In genomic region chr11:94132152-94132558, GRCh38 we compare ENCODE assay signal across 12 cellular contexts. TPM values are rescaled to one million over a fixed set of nuclear protein-coding genes. Genes with fewer than 3 reads are reported as not detected.
DNase-seq lines count a peak whose midpoint lies in the region; ATAC-seq and TF ChIP-seq lines count a peak whose summit lies in the region.
"Had no signal": no experiment of that assay in that cellular context is flagged by ENCODE, and none has a peak within 500 bp of the region (broad histone marks: within the 10 kb centered on the region; RNA-seq: fewer than 3 reads in every experiment).

No MANE protein-coding gene starts in this region.

- intact Hi-C loops in PC-3 (cut with micrococcal nuclease) (loop anchor here (5.0 kb wide), 1 partner anchor 195 kb away; no protein-coding TSS in a partner anchor), esophagus squamous epithelium (cut with DNase I) (no loop called here)

- H3K23ac ChIP-seq in trophoblast cell (ENCODE audit: low read length) = no peak overlapping the region

- DNase-seq in Daoy (ENCODE audit: low read depth) (peak; percentile 89), PC-3 (peak; percentile 90), esophagus squamous epithelium (lab: John Stamatoyannopoulos, UW) (no peak), trophoblast cell (peak; percentile 88 to 90), HEK293T (ENCODE audit: extremely low spot score) (no peak), HUDEP-2 (lab: John Stamatoyannopoulos, UW; ENCODE audit: unreplicated experiment in 76 of 76) (no peak), activated gamma-delta T cell treated with Interleukin-2 at 50 U/mL for 16 hours (no peak)
- DNase-seq: activated gamma-delta T cell, DMS153, Kasumi-1, NCI-H82 had no signal

- H3K27ac ChIP-seq in PC-3 (ENCODE audit: low read length) (peak overlapping the region; percentile 8), esophagus squamous epithelium (peak overlapping the region in 3 of 4 donors; percentile 91 to 98 (median 94)), trophoblast cell (ENCODE audit: low read depth, low read length) (no peak overlapping the region)

- no peak for TF ChIP-seq POLR2A in esophagus squamous epithelium (IDR thresholded peaks at IDR 0.05)

- no peak overlapping the region for H2BK5ac ChIP-seq in trophoblast cell (ENCODE audit: low read depth, low read length, poor library complexity)

- no peak overlapping the region for H4K12ac ChIP-seq in trophoblast cell (ENCODE audit: low read depth, low read length)

- H4K91ac ChIP-seq in trophoblast cell (ENCODE audit: low read depth, low read length) = no peak overlapping the region

- peaks cover 58% of the 10 kb centered on the region for H4K20me1 ChIP-seq in PC-3 (ENCODE audit: low read length)

- H3K27me3 ChIP-seq in PC-3 (ENCODE audit: low read length) (no peaks in the 10 kb centered on the region), esophagus squamous epithelium (no peaks in the 10 kb centered on the region), trophoblast cell (ENCODE audit: insufficient read depth, low read length) (no peaks in the 10 kb centered on the region)

- CTCF ChIA-PET in PC-3 (lab: Charles Lee) = no interaction called here
- CTCF ChIA-PET in HEK293T (lab: Yijun Ruan, JAX) = interaction anchor here (0.6 to 0.8 kb wide), 3 partner anchors 27 to 1381 kb away, joined by 3 to 7 read pairs (median 3); no protein-coding TSS in a partner anchor

- POLR2A ChIA-PET in PC-3 (lab: Charles Lee; ENCODE audit: unreplicated experiment) = no interaction called here
- POLR2A ChIA-PET in HEK293T (lab: Yijun Ruan, JAX) = interaction anchor here (1.0 kb wide), 1 partner anchor 21 kb away, joined by 3 read pairs; no protein-coding TSS in a partner anchor

- H3K4me2 ChIP-seq in PC-3 (ENCODE audit: low read length) = peak overlapping the region; percentile 92
- H3K4me2 ChIP-seq in trophoblast cell (ENCODE audit: low read length) = no peak overlapping the region

- H3K4me3 ChIP-seq in PC-3 (ENCODE audit: low read length) (peak overlapping the region; percentile 94; the same call in 1 of the 2 replicates), esophagus squamous epithelium (no peak overlapping the region), trophoblast cell (ENCODE audit: low read depth, low read length) (no peak overlapping the region)

- H3K79me1 ChIP-seq in trophoblast cell (ENCODE audit: low read length) = peaks cover 12% of the 10 kb centered on the region

- TF ChIP-seq CTCF in PC-3 (conservative IDR thresholded peaks at IDR 0.05; ENCODE audit: low read depth, low read length) (no peak), esophagus squamous epithelium (IDR thresholded peaks at IDR 0.05) (no peak)

- H3K14ac ChIP-seq in trophoblast cell (ENCODE audit: low read length) = no peak overlapping the region

- H3K9me3 ChIP-seq in PC-3 (ENCODE audit: low read length) (no peaks in the 10 kb centered on the region), esophagus squamous epithelium (no peaks in the 10 kb centered on the region), trophoblast cell (ENCODE audit: insufficient read depth, low read depth, low read length) (no peaks in the 10 kb centered on the region)

- H2BK120ac ChIP-seq in trophoblast cell (ENCODE audit: insufficient read depth, low read length, poor library complexity) = no peak overlapping the region

- no peak; the same call in 1 of the 2 replicates for ATAC-seq in PC-3
- no peak for ATAC-seq in HG03439 (IDR thresholded peaks at IDR 0.05; ENCODE audit: unreplicated experiment)

- H2AK5ac ChIP-seq in trophoblast cell (ENCODE audit: low read length) = no peak overlapping the region

- no peak overlapping the region for H2AFZ ChIP-seq in PC-3 (ENCODE audit: low read length)
- no peak overlapping the region for H2AFZ ChIP-seq in trophoblast cell (ENCODE audit: insufficient read depth, low read length, poor library complexity)

- H3K4ac ChIP-seq in trophoblast cell (ENCODE audit: low read depth, low read length) = no peak overlapping the region

- no peak overlapping the region for H3K18ac ChIP-seq in trophoblast cell (ENCODE audit: low read length)

- H4K8ac ChIP-seq in trophoblast cell (ENCODE audit: low read depth, low read length) = no peak overlapping the region

- H3K9ac ChIP-seq in PC-3 (ENCODE audit: low read length) (no peak overlapping the region), trophoblast cell (ENCODE audit: low read length) (no peak overlapping the region)

- H3K9me2 ChIP-seq in PC-3 (replicated peaks; ENCODE audit: low read length) = no peaks in the 10 kb centered on the region

- peaks cover 86% of the 10 kb centered on the region for H3K4me1 ChIP-seq in PC-3 (ENCODE audit: insufficient read depth, low read length)
- peaks cover 33 to 85% (median 54%) of the 10 kb centered on the region in 3 donors for H3K4me1 ChIP-seq in esophagus squamous epithelium
- peaks cover 3 to 14% of the 10 kb centered on the region in 2 experiments for H3K4me1 ChIP-seq in trophoblast cell (ENCODE audit: control insufficient read depth in 1 of 2, insufficient read depth in 2 of 2, low read length in 2 of 2)

- 35 to 36% methylated on average over 5 of the region's 5 CpGs for WGBS in esophagus squamous epithelium, 2 donors
- WGBS in trophoblast cell (ENCODE audit: extremely low coverage, insufficient coverage, insufficient read length) = no CpG with 5 or more reads among the region's 5 CpGs

- peaks cover 92% of the 10 kb centered on the region for H3K79me2 ChIP-seq in PC-3 (ENCODE audit: low read length)
- peaks cover 15% of the 10 kb centered on the region for H3K79me2 ChIP-seq in trophoblast cell (ENCODE audit: control insufficient read depth, insufficient read depth, low read length, poor library complexity)

- no TSS peak for BruUV-seq in PC-3 (replicated peaks; lab: Mats Ljungman, UMichigan)

- no peak overlapping the region for H2BK12ac ChIP-seq in trophoblast cell (ENCODE audit: low read length)

- H3K36me3 ChIP-seq in PC-3 (ENCODE audit: low read depth, low read length) (no peaks in the 10 kb centered on the region), esophagus squamous epithelium (no peaks in the 10 kb centered on the region), trophoblast cell (ENCODE audit: control insufficient read depth in 1 of 2, insufficient read depth in 2 of 2, low read length in 2 of 2) (no peaks in the 10 kb centered on the region)

- H3F3A ChIP-seq in PC-3 (ENCODE audit: low read length, unreplicated experiment) = peaks cover 8% of the 10 kb centered on the region

TF ChIP-seq in HEK293T, 16 proteins besides CTCF, POLR2A, EP300 and RAD21:
- TF ChIP-seq FOXK2 (IDR thresholded peaks at IDR 0.05) (no peak), ELF4 (IDR thresholded peaks at IDR 0.05) (no peak), NFRKB (IDR thresholded peaks at IDR 0.05) (no peak), FOXM1 (IDR thresholded peaks at IDR 0.05; ENCODE audit: borderline replicate concordance) (no peak), ZNF384 (IDR thresholded peaks at IDR 0.05) (no peak), BHLHE40 (IDR thresholded peaks at IDR 0.05; ENCODE audit: borderline replicate concordance) (no peak), CTBP1 (IDR thresholded peaks at IDR 0.05; ENCODE audit: borderline replicate concordance) (no peak), FOXA1 (IDR thresholded peaks at IDR 0.05) (no peak)
TF ChIP-seq in HEK293T: peak in this region for 0.

RNA-seq across cellular contexts. Expression of gene PANX1, which starts 3.5 kb away (rescaled TPM):
- total RNA-seq in Daoy (2014; rRNA removed; shearing (Covaris generic)) = 47.4 and 50.3 TPM in 2 replicates
- total RNA-seq in PC-3 (2014; rRNA removed) = 62.9 and 67.7 TPM in 2 replicates
- 10 to 100 TPM in 3 of 4 donors, 1 to 10 TPM in 1; 8.4 to 36.2 (median 17.4) TPM for total RNA-seq in esophagus squamous epithelium
- polyA plus RNA-seq in trophoblast cell (2013) = 15.7 and 16.4 TPM in 2 replicates

Comparison
In these comparisons a context has a peak if more than half of its experiments do, and no peak if none do; other contexts are left out.
1. DNase-seq: peak in Daoy (single experiment), PC-3 (single experiment) and trophoblast cell (2 of 2); none in esophagus squamous epithelium (single experiment), HEK293T (single experiment), HUDEP-2 (0 of 76) and activated gamma-delta T cell treated with Interleukin-2 at 50 U/mL for 16 hours (single experiment).